ENCODE assay signal across 15 cellular contexts in genomic region chr4:138448169-138448568, GRCh38.
DNase-seq lines count a peak whose midpoint lies in the region; TF ChIP-seq lines count a peak whose summit lies in the region.
"Had no signal": no experiment of that assay in that cellular context is flagged by ENCODE, and none has a peak within 500 bp of the region (broad histone marks: within the 10 kb centered on the region; RNA-seq: fewer than 3 reads in every experiment).

No MANE protein-coding gene starts in this region.

- BruUV-seq in Calu3 (replicated peaks; lab: Mats Ljungman, UMichigan) = no TSS peak

- CTCF ChIA-PET in Calu3 (lab: Charles Lee) = interaction anchor here (0.7 kb wide), 1 partner anchor 42 kb away, joined by 5 read pairs; no protein-coding TSS in a partner anchor

- H3K4me3 Mint-ChIP-seq in Calu3 (ENCODE audit: low read depth, unreplicated experiment) (peak overlapping the region; percentile 57), chondrocyte (ENCODE audit: unreplicated experiment) (no peak overlapping the region)
- no peak overlapping the region for H3K4me3 Mint-ChIP-seq in activated T-cell treated with anti-CD3 and anti-CD28 coated beads, Interleukin-2, amount 50 U/mL, for 24 hours
- H3K4me3 Mint-ChIP-seq: CD4-positive, CD25-positive, alpha-beta regulatory T cell; HFFc6 had no signal

- H3K36me3 Mint-ChIP-seq in Calu3 (ENCODE audit: insufficient read depth, unreplicated experiment) = peaks cover 8% of the 10 kb centered on the region
- H3K36me3 Mint-ChIP-seq in activated T-cell treated with anti-CD3 and anti-CD28 coated beads, Interleukin-2, amount 50 U/mL, for 24 hours (ENCODE audit: low read depth) = no peaks in the 10 kb centered on the region
- peaks cover under 1% of the 10 kb centered on the region for H3K36me3 Mint-ChIP-seq in chondrocyte (ENCODE audit: low read depth)
- H3K36me3 Mint-ChIP-seq: CD4-positive, CD25-positive, alpha-beta regulatory T cell had no signal

- H3K9me3 Mint-ChIP-seq in Calu3 (ENCODE audit: low read depth, unreplicated experiment) = no peaks in the 10 kb centered on the region
- peaks cover 5% of the 10 kb centered on the region for H3K9me3 Mint-ChIP-seq in activated T-cell treated with anti-CD3 and anti-CD28 coated beads, Interleukin-2, amount 50 U/mL, for 24 hours
- H3K9me3 Mint-ChIP-seq in chondrocyte (ENCODE audit: low read depth) = peaks cover 8% of the 10 kb centered on the region
- H3K9me3 Mint-ChIP-seq: HFFc6 had no signal

- H3K4me1 Mint-ChIP-seq in Calu3 (ENCODE audit: low read depth, unreplicated experiment) (peaks cover 17% of the 10 kb centered on the region), chondrocyte (ENCODE audit: low read depth) (peaks cover 3% of the 10 kb centered on the region)
- no peaks in the 10 kb centered on the region for H3K4me1 Mint-ChIP-seq in activated T-cell treated with anti-CD3 and anti-CD28 coated beads, Interleukin-2, amount 50 U/mL, for 24 hours (ENCODE audit: low read depth)
- H3K4me1 Mint-ChIP-seq: CD4-positive, CD25-positive, alpha-beta regulatory T cell had no signal

- H3K27me3 Mint-ChIP-seq in Calu3 (ENCODE audit: unreplicated experiment) (no peaks in the 10 kb centered on the region), chondrocyte (ENCODE audit: low read depth) (no peaks in the 10 kb centered on the region)
- H3K27me3 Mint-ChIP-seq in activated T-cell treated with anti-CD3 and anti-CD28 coated beads, Interleukin-2, amount 50 U/mL, for 24 hours = no peaks in the 10 kb centered on the region
- H3K27me3 Mint-ChIP-seq: CD4-positive, CD25-positive, alpha-beta regulatory T cell had no signal

- no peak for DNase-seq in Calu3
- DNase-seq in RPMI7951 (ENCODE audit: low read depth) = peak; percentile 5
- peak; percentile 54 for DNase-seq in dermis blood vessel endothelial cell
- DNase-seq in fibroblast of peridontal ligament (ENCODE audit: extremely low read depth) = peak; percentile 10
- no peak for DNase-seq in activated T-cell treated with anti-CD3 and anti-CD28 coated beads, Interleukin-2, amount 50 U/mL, for 24 hours
- DNase-seq in chondrocyte (ENCODE audit: low spot score) = no peak
- DNase-seq in NCI-H2081 (lab: John Stamatoyannopoulos, UW) = no peak
- no peak for DNase-seq in kidney tubule cell (ENCODE audit: low spot score)
- DNase-seq: ACHN; CD4-positive, CD25-positive, alpha-beta regulatory T cell; DMS153; GF-D8; HCEC 1CT; HFFc6; IMR-90 had no signal

- intact Hi-C loops in Calu3 (cut with micrococcal nuclease; ENCODE audit: unreplicated experiment) = no loop called here

- TF ChIP-seq CTCF in Calu3 (IDR thresholded peaks at IDR 0.05; ENCODE audit: unreplicated experiment) (no peak), chondrocyte (IDR thresholded peaks at IDR 0.05) (no peak)

- H3K27ac Mint-ChIP-seq in Calu3 (ENCODE audit: unreplicated experiment) (peak overlapping the region; percentile 92), chondrocyte (ENCODE audit: unreplicated experiment) (no peak overlapping the region)
- no peak overlapping the region for H3K27ac Mint-ChIP-seq in activated T-cell treated with anti-CD3 and anti-CD28 coated beads, Interleukin-2, amount 50 U/mL, for 24 hours
- H3K27ac Mint-ChIP-seq: CD4-positive, CD25-positive, alpha-beta regulatory T cell; HFFc6 had no signal

Comparison
In these comparisons a context has a peak if more than half of its experiments do, and no peak if none do; other contexts are left out.
1. DNase-seq: peak in RPMI7951 (single experiment), dermis blood vessel endothelial cell (single experiment) and fibroblast of peridontal ligament (single experiment); none in Calu3 (single experiment), activated T-cell treated with anti-CD3 and anti-CD28 coated beads, Interleukin-2, amount 50 U/mL, for 24 hours (single experiment), chondrocyte (single experiment), NCI-H2081 (0 of 2) and kidney tubule cell (single experiment).